ENCODE assay signal across 7 cellular contexts in genomic region chr11:96338910-96339703, GRCh38.
A peak's percentile ranks its signal among the peaks of the same experiment; 100 is the strongest.
DNase-seq lines count a peak whose midpoint lies in the region; ATAC-seq and TF ChIP-seq lines count a peak whose summit lies in the region.

No MANE protein-coding gene starts in this region.

- DNase-seq in RPMI8226 (peak; percentile 91), astrocyte of the spinal cord (ENCODE audit: low read depth, low spot score) (peak; percentile 79), kidney glomerular epithelial cell (lab: John Stamatoyannopoulos, UW) (peak; percentile 51), amniotic stem cell (lab: John Stamatoyannopoulos, UW) (no peak)
- DNase-seq in stimulated activated CD4-positive, alpha-beta T cell treated with anti-CD3 and anti-CD28 coated beads, Interleukin-1b, Interleukin-23, amount 100 ng/mL, for 48 hours: peak; percentile 43

- ATAC-seq in GM18909 (IDR thresholded peaks at IDR 0.05; ENCODE audit: poor library complexity, unreplicated experiment): peak; percentile 40
- peak; percentile 37 for ATAC-seq in HG02943 (IDR thresholded peaks at IDR 0.05; ENCODE audit: low read depth, unreplicated experiment)

- no peak for TF ChIP-seq CTCF in astrocyte of the spinal cord (IDR thresholded peaks at IDR 0.05; ENCODE audit: low read depth, low read length)

- peak overlapping the region; percentile 86 for H3K4me3 ChIP-seq in astrocyte of the spinal cord (ENCODE audit: low read depth, low read length)

- in situ Hi-C loops in astrocyte of the spinal cord (cut with HindIII; ENCODE audit: low sequenced_read_pairs): no loop called here
